Comparison of ENCODE assay signal across 4 cellular contexts in genomic region chr13:104493502-104493901, GRCh38.
A peak's percentile ranks its signal among the peaks of the same experiment; 100 is the strongest.
DNase-seq lines count a peak whose midpoint lies in the region; ATAC-seq, FAIRE-seq and TF ChIP-seq lines count a peak whose summit lies in the region.
"Not testable (repeated sequence)": the region's sequence is repeated elsewhere in the genome, so short reads cannot be mapped to it uniquely, and the experiment has no call there.

No MANE protein-coding gene starts in this region.

- not testable (repeated sequence) for H3K9me1 ChIP-seq in K562 (ENCODE audit: control insufficient read depth, insufficient read depth, low read length)

- not testable (repeated sequence) for H3K27me3 Mint-ChIP-seq in activated CD4-positive, alpha-beta memory T cell treated with anti-CD3 and anti-CD28 coated beads for 36 hours

- POLR2A ChIA-PET in HEK293 (lab: Yijun Ruan, JAX); activated CD4-positive, alpha-beta memory T cell treated with anti-CD3 and anti-CD28 coated beads for 36 hours (lab: Charles Lee); K562 (lab: Yijun Ruan, JAX): not testable (repeated sequence)

- intact Hi-C loops in activated CD4-positive, alpha-beta memory T cell treated with anti-CD3 and anti-CD28 coated beads for 36 hours (cut with micrococcal nuclease); K562 (cut with micrococcal nuclease): not testable (repeated sequence)

- not testable (repeated sequence) for H3K9me3 ChIP-seq in HEK293 (ENCODE audit: control insufficient read depth, insufficient read depth, low read depth, low read length); K562 (replicated peaks; ENCODE audit: control insufficient read depth, insufficient read depth, low read depth, low read length)

- not testable (repeated sequence) for H3K4me2 ChIP-seq in K562 (ENCODE audit: insufficient read depth, low read length)

- not testable (repeated sequence) for H3K4me3 Mint-ChIP-seq in activated CD4-positive, alpha-beta memory T cell treated with anti-CD3 and anti-CD28 coated beads for 36 hours

- H3K4me3 ChIP-seq in HEK293 (ENCODE audit: low read depth, low read length); K562: not testable (repeated sequence)

- 0% methylated on average over 1 of the region's 1 CpG for WGBS in K562 (ENCODE audit: insufficient coverage, low coverage, missing lambda C conversion rate)

- not testable (repeated sequence) for TF ChIP-seq EP300 in K562 (IDR thresholded peaks at IDR 0.05; ENCODE audit: low read length)

- not testable (repeated sequence) for H3K36me3 ChIP-seq in HEK293 (ENCODE audit: control insufficient read depth in 2 of 2, insufficient read depth in 1 of 2, low read length in 2 of 2); K562 (ENCODE audit: control insufficient read depth, insufficient read depth, low read length)

- not testable (repeated sequence) for H4K20me1 ChIP-seq in K562 (replicated peaks; ENCODE audit: control insufficient read depth, insufficient read depth, low read length)

- ATAC-seq in SK-N-SH treated with all-trans-retinoic acid at 6 μM for 48 hours, K562: not testable (repeated sequence)

- not testable (repeated sequence) for DNase-seq in activated CD4-positive, alpha-beta memory T cell treated with anti-CD3 and anti-CD28 coated beads for 36 hours; K562 (ENCODE audit: extremely low read depth in 1 of 4, low spot score in 3 of 4)

- not testable (repeated sequence) for TF ChIP-seq RAD21 in K562 (CRISPR knock-in tag; conservative IDR thresholded peaks at IDR 0.05 in 1 of 2, IDR thresholded peaks at IDR 0.05 in 1 of 2)

- not testable (repeated sequence) for TF ChIP-seq CTCF in HEK293 (tag by site-specific recombination; IDR thresholded peaks at IDR 0.05); K562 (IDR thresholded peaks at IDR 0.05 in 2 of 3, conservative IDR thresholded peaks at IDR 0.05 in 1 of 3; ENCODE audit: insufficient read depth in 2 of 3, low read depth in 1 of 3, low read length in 3 of 3)

- CTCF ChIA-PET in HEK293 (lab: Yijun Ruan, JAX); activated CD4-positive, alpha-beta memory T cell treated with anti-CD3 and anti-CD28 coated beads for 36 hours (lab: Charles Lee); K562 (lab: Yijun Ruan, JAX; ENCODE audit: low intra/inter-chr PET ratio): not testable (repeated sequence)

- H3K27me3 ChIP-seq in K562 (ENCODE audit: control insufficient read depth in 2 of 2, insufficient read depth in 2 of 2, low read length in 2 of 2): not testable (repeated sequence)

- in situ Hi-C loops in K562 (cut with MboI): not testable (repeated sequence)

- not testable (repeated sequence) for H3K4me1 Mint-ChIP-seq in activated CD4-positive, alpha-beta memory T cell treated with anti-CD3 and anti-CD28 coated beads for 36 hours (ENCODE audit: low read depth)

- not testable (repeated sequence) for H3K79me2 ChIP-seq in K562 (ENCODE audit: control insufficient read depth, insufficient read depth, low read length)

- H3K4me1 ChIP-seq in HEK293 (ENCODE audit: control insufficient read depth, insufficient read depth, low read length); K562 (replicated peaks in 1 of 2; ENCODE audit: control insufficient read depth in 2 of 2, insufficient read depth in 2 of 2, low read length in 2 of 2): not testable (repeated sequence)

- peak overlapping the region; percentile 33 for H3K27ac Mint-ChIP-seq in activated CD4-positive, alpha-beta memory T cell treated with anti-CD3 and anti-CD28 coated beads for 36 hours

- BruUV-seq in K562 (replicated peaks; lab: Mats Ljungman, UMichigan): not testable (repeated sequence)

- H3K9ac ChIP-seq in K562 (ENCODE audit: insufficient read depth in 1 of 2, low read depth in 2 of 2, low read length in 2 of 2): not testable (repeated sequence)

- H2AFZ ChIP-seq in K562 (ENCODE audit: low read depth, low read length): not testable (repeated sequence)

- H3K9me3 Mint-ChIP-seq in activated CD4-positive, alpha-beta memory T cell treated with anti-CD3 and anti-CD28 coated beads for 36 hours: peaks cover 10% of the 10 kb centered on the region

- TF ChIP-seq POLR2A in K562 (conservative IDR thresholded peaks at IDR 0.05): not testable (repeated sequence)

- not testable (repeated sequence) for FAIRE-seq in K562 (lab: Jason Lieb, UNC)

- H3K36me3 Mint-ChIP-seq in activated CD4-positive, alpha-beta memory T cell treated with anti-CD3 and anti-CD28 coated beads for 36 hours: not testable (repeated sequence)

- H3K27ac ChIP-seq in HEK293 (ENCODE audit: extremely low read depth, low read depth, low read length); K562 (ENCODE audit: extremely low read depth, low read depth, low read length): not testable (repeated sequence)

TF ChIP-seq in HEK293, 187 proteins besides CTCF, POLR2A, EP300 and RAD21:
- TF ChIP-seq ZNF146 (tag by site-specific recombination; IDR thresholded peaks at IDR 0.05): peak; percentile 81

TF ChIP-seq in SK-N-SH treated with all-trans-retinoic acid at 6 μM for 48 hours, 23 proteins besides CTCF, POLR2A, EP300 and RAD21:
- TF ChIP-seq ZNF8 (CRISPR knock-in tag; IDR thresholded peaks at IDR 0.05): peak; percentile 64

TF ChIP-seq in K562, 482 proteins besides CTCF, POLR2A, EP300 and RAD21:
- peak; percentile 65 for TF ChIP-seq ZNF146 (CRISPR knock-in tag; IDR thresholded peaks at IDR 0.05; ENCODE audit: unreplicated experiment)
